In genomic region chr13:113728571-113729054, GRCh38 we compare ENCODE assay signal across 17 cellular contexts. TPM values are rescaled to one million over a fixed set of nuclear protein-coding genes. Genes with fewer than 3 reads are reported as not detected.
DNase-seq lines count a peak whose midpoint lies in the region; ATAC-seq, FAIRE-seq and TF ChIP-seq lines count a peak whose summit lies in the region.
"Had no signal": no experiment of that assay in that cellular context is flagged by ENCODE, and none has a peak within 500 bp of the region (broad histone marks: within the 10 kb centered on the region; RNA-seq: fewer than 3 reads in every experiment).

No MANE protein-coding gene starts in this region.

- H3K4me1 ChIP-seq in BE2C: no peaks in the 10 kb centered on the region
- peaks cover 0 to 5% of the 10 kb centered on the region in 2 donors for H3K4me1 ChIP-seq in kidney (ENCODE audit: control insufficient read depth in 1 of 2, insufficient read depth in 1 of 2, low read depth in 1 of 2, low read length in 2 of 2)
- H3K4me1 ChIP-seq in spleen: peaks cover 0 to 34% (median 8%) of the 10 kb centered on the region in 6 donors

- WGBS in spleen, 5 donors: 88 to 92% (median 91%) methylated on average over 16 of the region's 16 CpGs

- H3K9me3 ChIP-seq in BE2C: no peaks in the 10 kb centered on the region; the same call in 1 of the 2 replicates
- peaks cover 0 to 3% of the 10 kb centered on the region in 2 donors for H3K9me3 ChIP-seq in kidney (ENCODE audit: control insufficient read depth in 1 of 2, low read length in 2 of 2)
- peaks cover 0 to 23% (median 4%) of the 10 kb centered on the region in 8 donors for H3K9me3 ChIP-seq in spleen

- peak; percentile 10 for DNase-seq in BE2C
- DNase-seq in RWPE1 (ENCODE audit: low spot score): no peak
- peak; percentile 71 for DNase-seq in kidney
- peak; percentile 73 for DNase-seq in spleen
- no peak for DNase-seq in omental fat pad (ENCODE audit: low spot score)
- DNase-seq in DMS53 treated with DMSO at 0.1 percent for 48 hours (lab: John Stamatoyannopoulos, UW; ENCODE audit: unreplicated experiment): no peak
- DNase-seq: COR-L47, DMS79 treated with DMSO at 0.1 percent for 48 hours, Karpas-422, MV-4-11, NCI-H1105 treated with DMSO at 0.1 percent for 48 hours, NCI-H2081 treated with DMSO at 0.1 percent for 48 hours, NCI-H2171 treated with DMSO at 0.1 percent for 48 hours, NCI-H524 treated with DMSO at 0.1 percent for 48 hours had no signal

- H3K4me3 ChIP-seq in BE2C (ENCODE audit: low read depth, low read length): no peak overlapping the region
- H3K4me3 ChIP-seq in kidney (ENCODE audit: low read length in 2 of 2): no peak overlapping the region
- H3K4me3 ChIP-seq in spleen: no peak overlapping the region
- H3K4me3 ChIP-seq: Peyer's patch had no signal

- H3K36me3 ChIP-seq in BE2C (no peaks in the 10 kb centered on the region), kidney (ENCODE audit: control insufficient read depth in 1 of 2, insufficient read depth in 2 of 2, low read length in 2 of 2) (no peaks in the 10 kb centered on the region), spleen (no peaks in the 10 kb centered on the region)
- H3K36me3 ChIP-seq: Peyer's patch had no signal

- H3K27me3 ChIP-seq in BE2C (peaks cover 31% of the 10 kb centered on the region), spleen (replicated peaks in 1 of 7) (peaks cover 0 to 32% (median 5%) of the 10 kb centered on the region in 7 donors)
- H3K27me3 ChIP-seq: Peyer's patch had no signal

- TF ChIP-seq POLR2A in spleen (IDR thresholded peaks at IDR 0.05): no peak

- CTCF ChIA-PET in RWPE1 (lab: Yijun Ruan, JAX): interaction anchor here (0.5 to 0.7 kb wide), 2 partner anchors 77 to 91 kb away, joined by 3 read pairs; no protein-coding TSS in a partner anchor

- FAIRE-seq in kidney (lab: Jason Lieb, UNC): no peak
- FAIRE-seq: A204.1 had no signal

- ATAC-seq in omental fat pad (ENCODE audit: low FRiP score): no peak
- no peak for ATAC-seq in HG03025 (IDR thresholded peaks at IDR 0.05; ENCODE audit: low FRiP score, unreplicated experiment)

- peak overlapping the region; percentile 42; the same call in 1 of the 2 replicates for H3K27ac ChIP-seq in RWPE1
- no peak overlapping the region for H3K27ac ChIP-seq in kidney (ENCODE audit: low read depth in 2 of 2, low read length in 2 of 2)
- no peak overlapping the region for H3K27ac ChIP-seq in spleen
- H3K27ac ChIP-seq: Peyer's patch had no signal

- POLR2A ChIA-PET in RWPE1 (lab: Yijun Ruan, JAX; ENCODE audit: low non-redundant PET): no interaction called here

- H3K9ac ChIP-seq in kidney (ENCODE audit: low read length in 2 of 2): no peak overlapping the region

- TF ChIP-seq CTCF in BE2C (IDR thresholded peaks at IDR 0.05; ENCODE audit: low read depth, low read length) (no peak), RWPE1 (conservative IDR thresholded peaks at IDR 0.05; ENCODE audit: low read depth) (no peak), kidney (IDR thresholded peaks at IDR 0.05; ENCODE audit: borderline replicate concordance, extremely low read depth, insufficient read depth) (no peak), spleen (IDR thresholded peaks at IDR 0.05 in 8 of 11, conservative IDR thresholded peaks at IDR 0.05 in 3 of 11) (no peak), omental fat pad (IDR thresholded peaks at IDR 0.05) (no peak)

- intact Hi-C loops in kidney (cut with DNase I) (no loop called here), spleen (cut with DNase I; ENCODE audit: low total_unique reads) (no loop called here)

RNA-seq across cellular contexts. Expression of gene TMEM255B, which starts 30.4 kb away (rescaled TPM):
- polyA plus RNA-seq in BE2C (2012; ENCODE audit: insufficient read depth, insufficient read length, low read depth): 0.14 TPM
- total RNA-seq in kidney (29.3 TPM), spleen (10 to 100 TPM in 6 of 7 donors, 1 to 10 TPM in 1; 5.7 to 26.9 (median 22.2) TPM), omental fat pad (10 to 100 TPM in 2 of 4 donors, 1 to 10 TPM in 2; 2.7 to 19.1 (median 11.7) TPM)
- polyA plus RNA-seq in kidney (ENCODE audit: insufficient read depth, low read depth, low replicate concordance) (11.9 TPM), spleen (10 to 100 TPM in 2 of 3 donors, 1 to 10 TPM in 1; 6.0 to 13.0 (median 10.3) TPM)

Comparison
In these comparisons a context has a peak if more than half of its experiments do, and no peak if none do; other contexts are left out.
1. DNase-seq: peak in BE2C (single experiment), kidney (single experiment) and spleen (single experiment); none in RWPE1 (single experiment), omental fat pad (single experiment) and DMS53 treated with DMSO at 0.1 percent for 48 hours (single experiment).